1 cellular context compared by ENCODE assay signal in the genomic region with DNA sequence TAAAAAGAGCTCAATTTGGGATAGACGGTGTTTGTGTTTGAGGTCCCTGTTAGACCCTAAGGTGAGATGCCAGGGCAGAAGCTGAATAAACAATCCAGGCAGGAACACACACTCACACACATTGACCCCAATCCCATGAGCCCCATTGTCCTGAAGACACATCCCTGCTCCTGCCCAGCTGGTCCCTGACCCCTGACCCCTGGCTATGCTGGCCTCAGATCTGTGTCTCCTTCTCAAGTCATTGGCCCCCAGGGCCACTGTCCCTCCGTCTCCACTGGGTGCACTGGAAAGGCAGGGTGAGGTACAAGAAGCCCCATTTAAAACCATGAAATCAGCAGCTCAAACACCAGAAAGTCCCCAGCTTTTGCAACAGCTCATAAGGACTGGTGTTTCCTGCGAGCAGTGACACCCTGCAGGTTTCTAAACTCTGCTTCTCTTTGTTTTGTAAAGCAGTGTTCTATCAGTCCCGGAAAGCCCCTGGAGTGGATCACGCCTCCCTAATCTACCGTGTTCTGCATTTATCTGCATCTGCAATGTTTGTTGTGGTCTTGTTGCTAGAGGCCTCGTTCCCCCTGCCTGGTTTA.
TF ChIP-seq lines count a peak whose summit lies in the region.

No MANE protein-coding gene starts in this region.

TF ChIP-seq in HepG2, 621 proteins besides CTCF, POLR2A, EP300 and RAD21 (continued from another document and continues in another):
- TF ChIP-seq CERS6 (CRISPR knock-in tag; IDR thresholded peaks at IDR 0.05) = no peak
- TF ChIP-seq ARID4A (CRISPR knock-in tag; IDR thresholded peaks at IDR 0.05; ENCODE audit: borderline replicate concordance) = no peak; the same call in 1 of the 2 replicates
- no peak for TF ChIP-seq XBP1 (CRISPR knock-in tag; IDR thresholded peaks at IDR 0.05)
- TF ChIP-seq ZNF234 (CRISPR knock-in tag; conservative IDR thresholded peaks at IDR 0.05) = no peak
- no peak for TF ChIP-seq ZSCAN21 (CRISPR knock-in tag; IDR thresholded peaks at IDR 0.05; ENCODE audit: borderline replicate concordance)
- TF ChIP-seq ZFYVE20 (CRISPR knock-in tag; IDR thresholded peaks at IDR 0.05; ENCODE audit: borderline replicate concordance, low read depth) = no peak
- TF ChIP-seq MAX (IDR thresholded peaks at IDR 0.05) = no peak
- no peak for TF ChIP-seq ZBTB14 (CRISPR knock-in tag; IDR thresholded peaks at IDR 0.05)
- 0 out of 2 replicates have a peak, but pooled peaks have one; percentile 32 for TF ChIP-seq TARDBP (CRISPR knock-in tag; IDR thresholded peaks at IDR 0.05)
- no peak for TF ChIP-seq CSRNP2 (CRISPR knock-in tag; conservative IDR thresholded peaks at IDR 0.05; ENCODE audit: low read depth)
- no peak for TF ChIP-seq ZFY (CRISPR knock-in tag; IDR thresholded peaks at IDR 0.05)
- no peak for TF ChIP-seq MIER2 (CRISPR knock-in tag; IDR thresholded peaks at IDR 0.05)
- TF ChIP-seq KIAA2018 (CRISPR knock-in tag; IDR thresholded peaks at IDR 0.05; ENCODE audit: borderline replicate concordance) = no peak
- TF ChIP-seq ZFAT (CRISPR knock-in tag; conservative IDR thresholded peaks at IDR 0.05) = no peak
- TF ChIP-seq NR2F2 (IDR thresholded peaks at IDR 0.05; ENCODE audit: borderline replicate concordance, low read depth) = peak; percentile 85; the same call in 1 of the 2 replicates
- TF ChIP-seq SRSF1 (optimal IDR thresholded peaks at IDR 0.05; ENCODE audit: low read depth, low read length) = no peak
- no peak for TF ChIP-seq SNAPC4 (CRISPR knock-in tag; IDR thresholded peaks at IDR 0.05)
- TF ChIP-seq SMAD1 (CRISPR knock-in tag; IDR thresholded peaks at IDR 0.05; ENCODE audit: borderline replicate concordance, low read depth) = no peak
- TF ChIP-seq, protein P1, sequence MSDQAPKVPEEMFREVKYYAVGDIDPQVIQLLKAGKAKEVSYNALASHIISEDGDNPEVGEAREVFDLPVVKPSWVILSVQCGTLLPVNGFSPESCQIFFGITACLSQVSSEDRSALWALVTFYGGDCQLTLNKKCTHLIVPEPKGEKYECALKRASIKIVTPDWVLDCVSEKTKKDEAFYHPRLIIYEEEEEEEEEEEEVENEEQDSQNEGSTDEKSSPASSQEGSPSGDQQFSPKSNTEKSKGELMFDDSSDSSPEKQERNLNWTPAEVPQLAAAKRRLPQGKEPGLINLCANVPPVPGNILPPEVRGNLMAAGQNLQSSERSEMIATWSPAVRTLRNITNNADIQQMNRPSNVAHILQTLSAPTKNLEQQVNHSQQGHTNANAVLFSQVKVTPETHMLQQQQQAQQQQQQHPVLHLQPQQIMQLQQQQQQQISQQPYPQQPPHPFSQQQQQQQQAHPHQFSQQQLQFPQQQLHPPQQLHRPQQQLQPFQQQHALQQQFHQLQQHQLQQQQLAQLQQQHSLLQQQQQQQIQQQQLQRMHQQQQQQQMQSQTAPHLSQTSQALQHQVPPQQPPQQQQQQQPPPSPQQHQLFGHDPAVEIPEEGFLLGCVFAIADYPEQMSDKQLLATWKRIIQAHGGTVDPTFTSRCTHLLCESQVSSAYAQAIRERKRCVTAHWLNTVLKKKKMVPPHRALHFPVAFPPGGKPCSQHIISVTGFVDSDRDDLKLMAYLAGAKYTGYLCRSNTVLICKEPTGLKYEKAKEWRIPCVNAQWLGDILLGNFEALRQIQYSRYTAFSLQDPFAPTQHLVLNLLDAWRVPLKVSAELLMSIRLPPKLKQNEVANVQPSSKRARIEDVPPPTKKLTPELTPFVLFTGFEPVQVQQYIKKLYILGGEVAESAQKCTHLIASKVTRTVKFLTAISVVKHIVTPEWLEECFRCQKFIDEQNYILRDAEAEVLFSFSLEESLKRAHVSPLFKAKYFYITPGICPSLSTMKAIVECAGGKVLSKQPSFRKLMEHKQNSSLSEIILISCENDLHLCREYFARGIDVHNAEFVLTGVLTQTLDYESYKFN (CRISPR knock-in tag; conservative IDR thresholded peaks at IDR 0.05) = peak; percentile 66
